8 cellular contexts compared by ENCODE assay signal in the genomic region with DNA sequence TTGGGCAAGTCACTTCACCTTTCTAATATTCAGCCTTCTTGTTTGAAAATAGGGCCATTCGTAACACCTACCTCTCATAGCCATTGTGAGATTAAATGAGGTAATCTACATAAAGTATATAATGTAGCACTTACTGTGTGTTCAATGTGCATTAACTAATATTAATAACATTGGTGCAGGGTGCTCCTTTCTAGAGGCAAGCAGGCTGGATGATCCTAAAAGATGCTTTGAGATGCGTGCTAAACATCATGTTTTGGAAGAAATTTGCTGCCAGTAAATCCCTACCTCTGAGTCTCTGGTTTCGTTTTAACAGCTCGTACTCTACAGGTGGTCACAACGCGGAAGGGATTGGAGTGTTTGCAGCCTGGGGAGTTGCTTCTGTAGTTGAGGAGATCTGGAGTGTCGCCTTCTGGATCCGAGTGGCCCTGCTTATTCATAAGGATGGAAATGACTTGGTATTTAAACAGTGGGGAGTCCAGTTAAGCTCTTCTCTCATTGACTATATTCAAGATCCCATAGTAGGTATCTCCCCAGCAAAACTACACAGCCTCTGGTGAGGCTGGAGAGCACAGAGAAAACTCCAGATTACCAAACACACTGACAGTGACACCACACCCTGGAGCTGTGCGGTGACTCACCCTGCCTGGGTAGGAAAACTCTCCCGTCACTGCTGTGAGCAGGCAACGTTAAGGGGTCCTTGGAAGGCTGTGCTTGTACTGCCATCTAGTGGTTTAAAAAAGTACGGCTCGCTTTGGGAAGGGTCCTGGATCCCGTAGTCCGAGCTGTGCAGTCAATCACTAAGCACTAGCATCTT.
DNase-seq lines count a peak whose midpoint lies in the region; ATAC-seq and TF ChIP-seq lines count a peak whose summit lies in the region.

No MANE protein-coding gene starts in this region.

- no TSS peak for BruUV-seq in Panc1 (replicated peaks; lab: Mats Ljungman, UMichigan)

- no peaks in the 10 kb centered on the region for H3K36me3 ChIP-seq in H7 (replicated peaks; ENCODE audit: control insufficient read depth, insufficient read depth, low read length)
- no peaks in the 10 kb centered on the region for H3K36me3 ChIP-seq in Panc1 (ENCODE audit: control insufficient read depth, insufficient read depth, low read length)
- H3K36me3 ChIP-seq in esophagus squamous epithelium: no peaks in the 10 kb centered on the region

- POLR2A ChIA-PET in Panc1 (lab: Charles Lee): no interaction called here

- peak; percentile 60 for TF ChIP-seq CTCF in LNCAP (IDR thresholded peaks at IDR 0.05)
- TF ChIP-seq CTCF in Panc1 (IDR thresholded peaks at IDR 0.05): peak; percentile 86
- TF ChIP-seq CTCF in esophagus squamous epithelium (IDR thresholded peaks at IDR 0.05): peak; percentile 81 to 93 (median 92)
- peak; percentile 90 to 94 (median 93) for TF ChIP-seq CTCF in nephron (IDR thresholded peaks at IDR 0.05; ENCODE audit: unreplicated experiment in 3 of 3)

- H3K27ac ChIP-seq in Panc1 (ENCODE audit: low read length) (no peak overlapping the region), esophagus squamous epithelium (peak overlapping the region in 1 of 4 donors; percentile 36)

- H3K4me3 Mint-ChIP-seq in activated T-cell treated with anti-CD3 and anti-CD28 coated beads, Interleukin-2, amount 50 U/mL, for 24 hours: peak overlapping the region; percentile 11
- no peak overlapping the region for H3K4me3 Mint-ChIP-seq in nephron
- H3K4me3 Mint-ChIP-seq in stimulated activated naive CD8-positive, alpha-beta T cell treated with anti-CD3 and anti-CD28 coated beads, Interleukin-15, amount 100 ng/mL, for 72 hours: peak overlapping the region; percentile 30 to 39

- 27 to 29% methylated on average over 14 to 15 of the region's 15 CpGs for WGBS in esophagus squamous epithelium, 2 donors

- H3K4me1 ChIP-seq in Panc1 (ENCODE audit: control insufficient read depth, insufficient read depth, low read length) (peaks cover 6% of the 10 kb centered on the region), esophagus squamous epithelium (peaks cover 0 to 25% (median 4%) of the 10 kb centered on the region in 3 donors)

- peak overlapping the region; percentile 87 for H3K27ac Mint-ChIP-seq in activated T-cell treated with anti-CD3 and anti-CD28 coated beads, Interleukin-2, amount 50 U/mL, for 24 hours
- peak overlapping the region in 1 of 3 experiments; percentile 48 for H3K27ac Mint-ChIP-seq in nephron
- H3K27ac Mint-ChIP-seq in stimulated activated naive CD8-positive, alpha-beta T cell treated with anti-CD3 and anti-CD28 coated beads, Interleukin-15, amount 100 ng/mL, for 72 hours: peak overlapping the region; percentile 49 to 89

- CTCF ChIA-PET in Panc1 (lab: Charles Lee): interaction anchor here (0.8 to 1.5 kb wide), 2 partner anchors 35 to 538 kb away, joined by 4 to 24 read pairs; no protein-coding TSS in a partner anchor

- H3K4me1 Mint-ChIP-seq in activated T-cell treated with anti-CD3 and anti-CD28 coated beads, Interleukin-2, amount 50 U/mL, for 24 hours (ENCODE audit: low read depth): peaks cover 69% of the 10 kb centered on the region
- H3K4me1 Mint-ChIP-seq in nephron: peaks cover 5% of the 10 kb centered on the region
- H3K4me1 Mint-ChIP-seq in stimulated activated naive CD8-positive, alpha-beta T cell treated with anti-CD3 and anti-CD28 coated beads, Interleukin-15, amount 100 ng/mL, for 72 hours: peaks cover 55% of the 10 kb centered on the region

- DNase-seq in ELR (ENCODE audit: low read depth) (peak; percentile 95), H7 (peak; percentile 72), Panc1 (ENCODE audit: low read depth, low spot score) (peak; percentile 84), esophagus squamous epithelium (lab: John Stamatoyannopoulos, UW) (no peak)
- peak; percentile 81 for DNase-seq in activated T-cell treated with anti-CD3 and anti-CD28 coated beads, Interleukin-2, amount 50 U/mL, for 24 hours
- DNase-seq in stimulated activated naive CD8-positive, alpha-beta T cell treated with anti-CD3 and anti-CD28 coated beads, Interleukin-15, amount 100 ng/mL, for 72 hours: peak; percentile 77 to 81

- ATAC-seq in Panc1: peak; percentile 99
- peak; percentile 93 for ATAC-seq in stimulated activated naive CD8-positive, alpha-beta T cell treated with anti-CD3 and anti-CD28 coated beads, Interleukin-15, amount 100 ng/mL, for 72 hours

- H3K27me3 Mint-ChIP-seq in activated T-cell treated with anti-CD3 and anti-CD28 coated beads, Interleukin-2, amount 50 U/mL, for 24 hours: no peaks in the 10 kb centered on the region
- H3K27me3 Mint-ChIP-seq in nephron (ENCODE audit: low read depth): peaks cover 24% of the 10 kb centered on the region
- H3K27me3 Mint-ChIP-seq in stimulated activated naive CD8-positive, alpha-beta T cell treated with anti-CD3 and anti-CD28 coated beads, Interleukin-15, amount 100 ng/mL, for 72 hours: no peaks in the 10 kb centered on the region

- H3K9me3 Mint-ChIP-seq in activated T-cell treated with anti-CD3 and anti-CD28 coated beads, Interleukin-2, amount 50 U/mL, for 24 hours: peaks cover 9% of the 10 kb centered on the region
- no peaks in the 10 kb centered on the region for H3K9me3 Mint-ChIP-seq in nephron
- peaks cover 8 to 10% of the 10 kb centered on the region in 2 donors for H3K9me3 Mint-ChIP-seq in stimulated activated naive CD8-positive, alpha-beta T cell treated with anti-CD3 and anti-CD28 coated beads, Interleukin-15, amount 100 ng/mL, for 72 hours

- H3K27me3 ChIP-seq in H7 (ENCODE audit: control insufficient read depth, insufficient read depth, low read length) (no peaks in the 10 kb centered on the region), Panc1 (ENCODE audit: control insufficient read depth, insufficient read depth, low read length) (no peaks in the 10 kb centered on the region), esophagus squamous epithelium (no peaks in the 10 kb centered on the region)

- H3K36me3 Mint-ChIP-seq in activated T-cell treated with anti-CD3 and anti-CD28 coated beads, Interleukin-2, amount 50 U/mL, for 24 hours (ENCODE audit: low read depth): peaks cover 3% of the 10 kb centered on the region
- no peaks in the 10 kb centered on the region for H3K36me3 Mint-ChIP-seq in nephron (ENCODE audit: low read depth)

- no peak for TF ChIP-seq POLR2A in esophagus squamous epithelium (IDR thresholded peaks at IDR 0.05)

- H3K4me3 ChIP-seq in H7 (ENCODE audit: insufficient read depth, low read depth, low read length) (no peak overlapping the region), Panc1 (ENCODE audit: low read depth in 2 of 2, low read length in 2 of 2) (no peak overlapping the region), esophagus squamous epithelium (no peak overlapping the region)

- intact Hi-C loops in Panc1 (cut with micrococcal nuclease; ENCODE audit: unreplicated experiment): loop anchor here (1.0 to 2.0 kb wide), 3 partner anchors 194 to 539 kb away; no protein-coding TSS in a partner anchor
- intact Hi-C loops in esophagus squamous epithelium (cut with DNase I): loop anchor here (5.0 to 10.0 kb wide), 2 partner anchors 184 to 537 kb away; a partner anchor contains a TSS

- no peaks in the 10 kb centered on the region for H3K9me3 ChIP-seq in Panc1 (ENCODE audit: control insufficient read depth, insufficient read depth, low read depth, low read length)
- no peaks in the 10 kb centered on the region for H3K9me3 ChIP-seq in esophagus squamous epithelium

- in situ Hi-C loops in Panc1 (cut with HindIII; ENCODE audit: low pct_unique_long_range_greater_than_20kb, low sequenced_read_pairs): no loop called here

Comparison
In these comparisons a context has a peak if more than half of its experiments do, and no peak if none do; other contexts are left out.
1. H3K4me3 Mint-ChIP-seq: peak in activated T-cell treated with anti-CD3 and anti-CD28 coated beads, Interleukin-2, amount 50 U/mL, for 24 hours (single experiment) and stimulated activated naive CD8-positive, alpha-beta T cell treated with anti-CD3 and anti-CD28 coated beads, Interleukin-15, amount 100 ng/mL, for 72 hours (2 of 2); none in nephron (0 of 3).
2. Peak in every context shown above with its lines, with median percentiles within 50 percentile points of each other: CTCF ChIP-seq.